ENCODE assay signal across 8 cellular contexts in the genomic region with DNA sequence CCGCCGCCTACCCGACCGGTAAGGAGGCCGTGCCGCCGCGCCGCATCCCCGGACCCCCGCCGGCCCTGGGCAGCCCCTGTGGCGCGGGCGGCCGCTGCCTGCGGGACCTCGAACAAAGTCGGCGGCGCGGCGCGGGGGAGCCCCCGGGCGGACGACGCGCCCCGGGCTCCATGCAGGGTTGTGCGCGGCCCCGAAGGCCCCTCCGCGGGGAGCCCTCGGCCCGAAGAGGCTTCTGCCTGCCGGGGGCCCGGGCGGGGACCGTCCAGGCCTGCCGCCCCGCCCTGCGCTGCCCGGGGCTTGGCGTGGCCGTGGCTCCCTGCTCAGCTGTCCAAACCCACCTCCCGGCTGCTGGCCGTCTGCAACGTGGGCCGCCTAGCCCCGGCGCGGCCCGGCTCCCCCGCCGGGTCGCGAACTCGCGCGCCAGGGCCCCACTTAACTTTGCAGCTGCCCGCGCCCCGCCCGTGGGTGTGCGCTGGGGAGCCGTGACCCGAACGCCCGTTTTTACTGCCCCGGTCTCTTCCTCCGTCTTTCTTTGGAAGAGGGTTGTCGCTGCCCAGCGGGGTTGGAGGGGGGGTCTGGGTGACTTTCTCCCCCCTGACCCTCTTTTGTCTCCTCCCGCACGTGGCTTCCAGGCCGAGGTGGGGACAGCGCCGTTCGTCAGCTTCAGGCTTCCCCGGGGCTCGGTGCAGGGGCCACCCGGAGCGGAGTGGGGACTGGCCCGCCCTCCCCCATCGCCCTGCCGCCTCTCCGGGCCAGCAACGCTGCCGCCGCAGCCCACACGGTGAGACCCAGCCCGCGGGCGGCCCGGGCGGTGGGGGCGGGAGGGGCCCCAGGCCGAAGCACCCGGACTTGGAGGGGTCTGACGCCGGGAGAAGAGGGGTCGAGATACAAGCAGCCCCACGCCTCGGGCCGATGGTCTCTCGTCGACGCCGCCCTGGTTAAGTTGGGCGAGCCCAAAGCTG. TPM values are rescaled to one million over a fixed set of nuclear protein-coding genes. Genes with fewer than 3 reads are reported as not detected.
A peak's percentile ranks its signal among the peaks of the same experiment; 100 is the strongest.
DNase-seq lines count a peak whose midpoint lies in the region; ATAC-seq and TF ChIP-seq lines count a peak whose summit lies in the region.

No MANE protein-coding gene starts in this region.

- POLR2A ChIA-PET in OCI-LY7 (lab: Charles Lee): interaction anchor here (0.6 to 1.4 kb wide), 5 partner anchors 13 to 341 kb away, joined by 3 read pairs; no protein-coding TSS in a partner anchor

- peak; percentile 75 for DNase-seq in DMS53 (lab: John Stamatoyannopoulos, UW)
- DNase-seq in DMS53 treated with DMSO at 0.1 percent for 48 hours (lab: John Stamatoyannopoulos, UW; ENCODE audit: unreplicated experiment): no peak
- peak; percentile 45 for DNase-seq in OCI-LY7 (ENCODE audit: low spot score)
- DNase-seq in left cardiac atrium: peak; percentile 48
- DNase-seq in retinal pigment epithelial cell (ENCODE audit: low read depth): no peak
- DNase-seq in NCI-H128 (lab: John Stamatoyannopoulos, UW; ENCODE audit: unreplicated experiment): no peak

- ATAC-seq in HG02610 (IDR thresholded peaks at IDR 0.05; ENCODE audit: unreplicated experiment) (peak; percentile 13), left cardiac atrium (peak; percentile 36 to 38)

- peak overlapping the region; percentile 98 for H3K4me3 ChIP-seq in OCI-LY7 (ENCODE audit: low read depth, low read length, poor library complexity, severe bottlenecking)
- peak overlapping the region; percentile 81 for H3K4me3 ChIP-seq in retinal pigment epithelial cell (ENCODE audit: low read length)

- no peaks in the 10 kb centered on the region for H3K9me3 Mint-ChIP-seq in activated naive CD4-positive, alpha-beta T cell treated with anti-CD3 and anti-CD28 coated beads, Interleukin-2, amount 50 U/mL, for 24 hours

- no TSS peak for BruUV-seq in OCI-LY7 (replicated peaks; lab: Mats Ljungman, UMichigan)

- H3K4me1 ChIP-seq in OCI-LY7 (ENCODE audit: insufficient read depth, low read length, poor library complexity, severe bottlenecking): peaks cover 25% of the 10 kb centered on the region

- peak overlapping the region; percentile 49; the same call in 1 of the 2 replicates for H2AFZ ChIP-seq in OCI-LY7 (ENCODE audit: low read length)

- peaks cover 58% of the 10 kb centered on the region for H3K4me1 Mint-ChIP-seq in activated naive CD4-positive, alpha-beta T cell treated with anti-CD3 and anti-CD28 coated beads, Interleukin-2, amount 50 U/mL, for 24 hours

- H3K36me3 ChIP-seq in OCI-LY7 (ENCODE audit: insufficient read depth, low read length): peaks cover 16% of the 10 kb centered on the region

- H3K36me3 Mint-ChIP-seq in activated naive CD4-positive, alpha-beta T cell treated with anti-CD3 and anti-CD28 coated beads, Interleukin-2, amount 50 U/mL, for 24 hours: peaks cover 9% of the 10 kb centered on the region

- H3K27ac Mint-ChIP-seq in activated naive CD4-positive, alpha-beta T cell treated with anti-CD3 and anti-CD28 coated beads, Interleukin-2, amount 50 U/mL, for 24 hours: peak overlapping the region; percentile 97

- H3K79me2 ChIP-seq in OCI-LY7 (ENCODE audit: insufficient read depth, low read depth, low read length): peaks cover 53% of the 10 kb centered on the region

- no peaks in the 10 kb centered on the region for H3K27me3 Mint-ChIP-seq in activated naive CD4-positive, alpha-beta T cell treated with anti-CD3 and anti-CD28 coated beads, Interleukin-2, amount 50 U/mL, for 24 hours

- H3K27ac ChIP-seq in OCI-LY7 (ENCODE audit: low read depth, low read length, poor library complexity, severe bottlenecking): peak overlapping the region; percentile 64

- no peaks in the 10 kb centered on the region for H3K9me3 ChIP-seq in OCI-LY7 (ENCODE audit: low read length)

- TF ChIP-seq CTCF in OCI-LY7 (conservative IDR thresholded peaks at IDR 0.05; ENCODE audit: low read length) (0 out of 2 replicates have a peak, but pooled peaks have one; percentile 3), retinal pigment epithelial cell (conservative IDR thresholded peaks at IDR 0.05; ENCODE audit: low read depth, low read length) (no peak)

- CTCF ChIA-PET in OCI-LY7 (lab: Charles Lee; ENCODE audit: unreplicated experiment): interaction anchor here (1.0 kb wide), 1 partner anchor 13 kb away, joined by 3 read pairs; no protein-coding TSS in a partner anchor

- H4K20me1 ChIP-seq in OCI-LY7 (ENCODE audit: insufficient read depth, low read length): peaks cover 19% of the 10 kb centered on the region

- peak overlapping the region; percentile 99 for H3K4me2 ChIP-seq in OCI-LY7 (ENCODE audit: low read length)

- no peaks in the 10 kb centered on the region for H3K9me2 ChIP-seq in OCI-LY7 (ENCODE audit: insufficient read depth, low read length)

- intact Hi-C loops in OCI-LY7 (cut with micrococcal nuclease; ENCODE audit: unreplicated experiment) (loop anchor here (1.0 to 5.0 kb wide), 4 partner anchors 109 to 381 kb away; a partner anchor contains a TSS), left cardiac atrium (cut with DNase I) (loop anchor here in 1 of 2 donors (5.0 to 10.0 kb wide), 4 partner anchors 63 to 293 kb away; no protein-coding TSS in a partner anchor)

- peak overlapping the region; percentile 99 for H3K4me3 Mint-ChIP-seq in activated naive CD4-positive, alpha-beta T cell treated with anti-CD3 and anti-CD28 coated beads, Interleukin-2, amount 50 U/mL, for 24 hours

RNA-seq across cellular contexts. Expression of a gene that starts 0.9 kb away (rescaled TPM):
- 25.3 and 30.6 TPM in 2 replicates for total RNA-seq in OCI-LY7 (2014; rRNA removed; shearing (Covaris generic))
- total RNA-seq in OCI-LY7 (2022) (31.5 and 32.3 TPM in 2 replicates), left cardiac atrium (10 to 100 TPM; 61.7 to 67.4 TPM)

Comparison
In these comparisons a context has a peak if more than half of its experiments do, and no peak if none do; other contexts are left out.
1. DNase-seq: peak in DMS53 (single experiment), OCI-LY7 (single experiment) and left cardiac atrium (single experiment); none in DMS53 treated with DMSO at 0.1 percent for 48 hours (single experiment), retinal pigment epithelial cell (single experiment) and NCI-H128 (single experiment).